25 cellular contexts compared by ENCODE assay signal in genomic region chr4:158122501-158122900, GRCh38.
DNase-seq lines count a peak whose midpoint lies in the region; ATAC-seq and TF ChIP-seq lines count a peak whose summit lies in the region.
"Had no signal": no experiment of that assay in that cellular context is flagged by ENCODE, and none has a peak within 500 bp of the region (broad histone marks: within the 10 kb centered on the region; RNA-seq: fewer than 3 reads in every experiment).

No MANE protein-coding gene starts in this region.

- H3K36me3 ChIP-seq in adipocyte (ENCODE audit: control insufficient read depth, insufficient read depth, low read length, severe bottlenecking) (no peaks in the 10 kb centered on the region), tibial artery (peaks cover 0 to 4% (median 0%) of the 10 kb centered on the region in 3 donors)
- H3K36me3 ChIP-seq: suprapubic skin had no signal

- H3K27ac ChIP-seq in tibial artery: peak overlapping the region; percentile 6 to 67
- H3K27ac ChIP-seq: HL-60, suprapubic skin had no signal

- intact Hi-C loops in tibial artery (cut with DNase I; ENCODE audit: low total_unique reads): no loop called here

- no peak for ATAC-seq in HG03469 (IDR thresholded peaks at IDR 0.05; ENCODE audit: unreplicated experiment)
- no peak for ATAC-seq in GM21390 (IDR thresholded peaks at IDR 0.05; ENCODE audit: unreplicated experiment)
- ATAC-seq: HCT116; stimulated activated naive B cell treated with anti-CD40 and anti-IgM and Interleukin-4, amounts not matched to agents 10 μg/mL and 1 μg/mL and 100 μg/mL, for 72 hours had no signal

- H3K27me3 ChIP-seq in adipocyte (replicated peaks; ENCODE audit: control insufficient read depth, insufficient read depth, low read length) (no peaks in the 10 kb centered on the region), tibial artery (no peaks in the 10 kb centered on the region)
- H3K27me3 ChIP-seq: suprapubic skin had no signal

- no peak for TF ChIP-seq CTCF in epithelial cell of esophagus (IDR thresholded peaks at IDR 0.05; ENCODE audit: insufficient read depth, low read depth, low read length, missing control alignments)
- TF ChIP-seq CTCF in tibial artery (IDR thresholded peaks at IDR 0.05): no peak

- H3K4me3 ChIP-seq in adipocyte (ENCODE audit: low read length): peak overlapping the region; percentile 47
- no peak overlapping the region for H3K4me3 ChIP-seq in epithelial cell of esophagus (ENCODE audit: low read length)
- H3K4me3 ChIP-seq in tibial artery: no peak overlapping the region
- H3K4me3 ChIP-seq: suprapubic skin had no signal

- no peaks in the 10 kb centered on the region for H3K9me3 ChIP-seq in adipocyte (ENCODE audit: control insufficient read depth, low read length)
- no peaks in the 10 kb centered on the region for H3K9me3 ChIP-seq in tibial artery
- H3K9me3 ChIP-seq: suprapubic skin had no signal

- no peak overlapping the region for H3K9ac ChIP-seq in adipocyte (ENCODE audit: low read length)

- H3K4me1 ChIP-seq in adipocyte (ENCODE audit: control insufficient read depth, insufficient read depth, low read length) (peaks cover 31% of the 10 kb centered on the region), tibial artery (peaks cover 0 to 30% (median 3%) of the 10 kb centered on the region in 4 donors)
- H3K4me1 ChIP-seq: suprapubic skin had no signal

- peak; percentile 36 for DNase-seq in adipocyte (ENCODE audit: low read depth)
- DNase-seq in epithelial cell of esophagus (ENCODE audit: low read depth): peak; percentile 20
- DNase-seq in kidney tubule cell (ENCODE audit: low spot score): peak; percentile 52
- DNase-seq in tibial artery: no peak
- no peak for DNase-seq in activated T-cell treated with anti-CD3 and anti-CD28 coated beads for 4 hours
- DNase-seq: activated naive CD4-positive, alpha-beta T cell treated with anti-CD3 and anti-CD28 coated beads, Interleukin-2, amount 50 U/mL, for 16 hours; aorta; CD4-positive, CD25-positive, alpha-beta regulatory T cell; erythroblast; glutamatergic neuron; naive B cell; NCI-H1105; NCI-H2029 treated with DMSO at 0.1 percent for 48 hours; NCI-H2227 treated with DMSO at 0.1 percent for 48 hours; NCI-H748 treated with DMSO at 0.1 percent for 48 hours; occipital lobe; stimulated activated CD4-positive, alpha-beta T cell treated with anti-CD3 and anti-CD28 coated beads, Interleukin-12 subunit alpha, Interleukin-12 subunit beta, amount 100 ng/mL, for 4 hours; stimulated activated CD4-positive, alpha-beta T cell treated with anti-CD3 and anti-CD28 coated beads, Interleukin-4, amount 100 ng/mL, for 24 hours; stimulated activated naive B cell treated with anti-CD40 and anti-IgM and Interleukin-4, amounts not matched to agents 10 μg/mL and 1 μg/mL and 100 μg/mL, for 72 hours; T-helper 9 cell had no signal

Comparison
In these comparisons a context has a peak if more than half of its experiments do, and no peak if none do; other contexts are left out.
1. DNase-seq: peak in adipocyte (single experiment), epithelial cell of esophagus (single experiment) and kidney tubule cell (single experiment); none in tibial artery (0 of 2) and activated T-cell treated with anti-CD3 and anti-CD28 coated beads for 4 hours (single experiment).